2 cellular contexts compared by ENCODE assay signal in genomic region chr16:11177578-11178130, GRCh38.
A peak's percentile ranks its signal among the peaks of the same experiment; 100 is the strongest.
TF ChIP-seq lines count a peak whose summit lies in the region.

No MANE protein-coding gene starts in this region.

TF ChIP-seq in HepG2, 621 proteins besides CTCF, POLR2A, EP300 and RAD21:
- TF ChIP-seq FOXP4 (CRISPR knock-in tag; IDR thresholded peaks at IDR 0.05) (no peak), ZNF337 (CRISPR knock-in tag; IDR thresholded peaks at IDR 0.05; ENCODE audit: borderline replicate concordance, low read depth) (no peak), ZNF747 (CRISPR knock-in tag; IDR thresholded peaks at IDR 0.05; ENCODE audit: borderline replicate concordance) (no peak), ZNF382 (CRISPR knock-in tag; IDR thresholded peaks at IDR 0.05; ENCODE audit: borderline replicate concordance) (no peak), NR1H2 (CRISPR knock-in tag; IDR thresholded peaks at IDR 0.05; ENCODE audit: borderline replicate concordance, low read depth) (no peak), REST (IDR thresholded peaks at IDR 0.05; ENCODE audit: borderline replicate concordance in 1 of 2, low read depth in 1 of 2, low read length in 2 of 2) (no peak), MED13 (CRISPR knock-in tag; IDR thresholded peaks at IDR 0.05) (no peak), ZNF12 (CRISPR knock-in tag; IDR thresholded peaks at IDR 0.05) (no peak), TARDBP (CRISPR knock-in tag; IDR thresholded peaks at IDR 0.05) (no peak), ZNF282 (IDR thresholded peaks at IDR 0.05; ENCODE audit: partially characterized antibody) (no peak), YY1 (IDR thresholded peaks at IDR 0.05; ENCODE audit: insufficient read depth, insufficient replicate concordance, low read depth, low read length) (no peak), NR3C1 (CRISPR knock-in tag; IDR thresholded peaks at IDR 0.05) (no peak), CHCHD3 (CRISPR knock-in tag; IDR thresholded peaks at IDR 0.05) (no peak), SOX6 (IDR thresholded peaks at IDR 0.05) (no peak), SOX6 (CRISPR knock-in tag; IDR thresholded peaks at IDR 0.05) (no peak), MAFF (IDR thresholded peaks at IDR 0.05; ENCODE audit: low read depth, low read length) (peak; percentile 62), MNT (IDR thresholded peaks at IDR 0.05) (no peak), MAFK (conservative IDR thresholded peaks at IDR 0.05 in 1 of 2, IDR thresholded peaks at IDR 0.05 in 1 of 2; ENCODE audit: low read length in 2 of 2) (peak; percentile 57 to 74; a peak in 3 of 4 replicates)

TF ChIP-seq in K562, 482 proteins besides CTCF, POLR2A, EP300 and RAD21:
- TF ChIP-seq ZNF316 (IDR thresholded peaks at IDR 0.05) (peak; percentile 59), MAFG (tag; conservative IDR thresholded peaks at IDR 0.05) (0 out of 2 replicates have a peak, but pooled peaks have one; percentile 24), ERF (CRISPR knock-in tag; IDR thresholded peaks at IDR 0.05) (no peak), TCF7L2 (IDR thresholded peaks at IDR 0.05; ENCODE audit: low read depth, low read length) (no peak), MAFF (IDR thresholded peaks at IDR 0.05; ENCODE audit: low read length) (0 out of 2 replicates have a peak, but pooled peaks have one; percentile 6)
TF ChIP-seq in K562: peak in this region for 3.
